ENCODE assay signal across 28 cellular contexts in genomic region chr4:174483792-174484191, GRCh38. TPM values are rescaled to one million over a fixed set of nuclear protein-coding genes. Genes with fewer than 3 reads are reported as not detected.
"Had no signal": no experiment of that assay in that cellular context is flagged by ENCODE, and none has a peak within 500 bp of the region (broad histone marks: within the 10 kb centered on the region; RNA-seq: fewer than 3 reads in every experiment).

No MANE protein-coding gene starts in this region.

- H3K9me3 ChIP-seq: MG63, SJCRH30 had no signal

- H3K27me3 ChIP-seq: cardiac muscle cell, MG63, SJCRH30 had no signal

- H3K36me3 ChIP-seq: cardiac muscle cell, MG63, SJCRH30, WERI-Rb-1 had no signal

- ATAC-seq: activated CD8-positive, alpha-beta T cell treated with anti-CD3 and anti-CD28 coated beads for 36 hours; activated T-cell treated with anti-CD3 and anti-CD28 coated beads, Interleukin-2, amount 50 U/mL, for 72 hours; activated T-helper 17 cell treated with anti-CD3 and anti-CD28 coated beads, Interleukin-2, amount 50 U/mL, for 72 hours; Panc1 had no signal

- H3K27ac ChIP-seq: cardiac muscle cell, SJCRH30, SK-N-MC, WERI-Rb-1 had no signal

- DNase-seq: activated CD4-positive, alpha-beta T cell treated with anti-CD3 and anti-CD28 coated beads for 1 hour; activated CD4-positive, alpha-beta T cell treated with anti-CD3 and anti-CD28 coated beads for 48 hours; activated CD4-positive, CD25-positive, alpha-beta regulatory T cell; activated CD8-positive, alpha-beta T cell treated with anti-CD3 and anti-CD28 coated beads for 36 hours; activated effector memory CD4-positive, alpha-beta T cell treated with anti-CD3 and anti-CD28 coated beads, Interleukin-2, amount 50 U/mL, for 16 hours; activated naive CD4-positive, alpha-beta T cell; activated naive CD8-positive, alpha-beta T cell treated with anti-CD3 and anti-CD28 coated beads, Interleukin-2, amount 10 ng/mL, durations not matched to agents 7 days and 5 days; activated T-cell treated with anti-CD3 and anti-CD28 coated beads, Interleukin-2, amount 50 U/mL, for 1 hour; activated T-cell treated with anti-CD3 and anti-CD28 coated beads, Interleukin-2, amount 50 U/mL, for 72 hours; Karpas-422; MG63; NCI-H1048; NCI-H1105 treated with DMSO at 0.1 percent for 48 hours; NCI-H1436; NCI-H1694; NCI-H1930; NCI-H2081 treated with DMSO at 0.1 percent for 48 hours; NCI-H345; NCI-H524 treated with DMSO at 0.1 percent for 48 hours; SHP77; SJCRH30; T1000; WERI-Rb-1 had no signal

- H3K4me1 ChIP-seq: SJCRH30 had no signal

- H3K4me3 ChIP-seq: cardiac muscle cell, MG63, SJCRH30, SK-N-MC had no signal

RNA-seq across cellular contexts. Expression of gene HPGD, which starts 38.5 kb away (rescaled TPM):
- total RNA-seq: chondrocyte, SJCRH30 had no signal
